Comparison of ENCODE assay signal across 9 cellular contexts in the genomic region with DNA sequence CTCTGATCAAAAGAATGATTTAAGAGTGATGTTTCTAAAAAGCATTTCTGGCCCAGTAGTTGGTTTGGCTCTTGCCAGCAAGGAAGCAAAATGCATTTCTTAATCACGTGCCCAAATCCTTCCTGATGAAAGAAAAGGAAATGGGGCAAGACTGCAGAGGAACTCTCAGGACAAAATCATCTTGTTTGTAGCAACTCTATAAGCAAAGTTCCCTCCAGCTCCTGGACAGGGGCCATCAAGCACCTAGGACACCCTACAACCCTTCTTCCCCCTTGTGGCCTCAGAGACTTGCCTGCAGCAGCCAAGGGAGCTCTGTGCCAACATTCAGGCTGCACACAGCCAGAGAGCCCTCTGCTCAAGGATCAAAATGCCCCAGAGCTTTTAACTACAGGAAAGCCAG.
A peak's percentile ranks its signal among the peaks of the same experiment; 100 is the strongest.
DNase-seq lines count a peak whose midpoint lies in the region; ATAC-seq and TF ChIP-seq lines count a peak whose summit lies in the region.
"Had no signal": no experiment of that assay in that cellular context is flagged by ENCODE, and none has a peak within 500 bp of the region (broad histone marks: within the 10 kb centered on the region; RNA-seq: fewer than 3 reads in every experiment).

No MANE protein-coding gene starts in this region.

- TF ChIP-seq CTCF in thyroid gland (IDR thresholded peaks at IDR 0.05): peak in 2 of 6 experiments; percentile 10 to 30
- TF ChIP-seq CTCF in GM20000 (IDR thresholded peaks at IDR 0.05; ENCODE audit: extremely low read depth, missing control alignments): no peak

- peaks cover 34% of the 10 kb centered on the region for H3K4me1 Mint-ChIP-seq in activated CD4-positive, alpha-beta T cell treated with anti-CD3 and anti-CD28 coated beads, Interleukin-2, amount 10 ng/mL, durations not matched to agents 7 days and 5 days
- peaks cover 17% of the 10 kb centered on the region for H3K4me1 Mint-ChIP-seq in activated CD8-positive, alpha-beta memory T cell treated with anti-CD3 and anti-CD28 coated beads, Interleukin-2, amount 10 ng/mL, durations not matched to agents 7 days and 5 days

- POLR2A ChIA-PET in activated CD4-positive, alpha-beta T cell treated with anti-CD3 and anti-CD28 coated beads, Interleukin-2, amount 10 ng/mL, durations not matched to agents 7 days and 5 days (lab: Charles Lee): no interaction called here

- peak overlapping the region; percentile 63 for H3K27ac Mint-ChIP-seq in activated CD4-positive, alpha-beta T cell treated with anti-CD3 and anti-CD28 coated beads, Interleukin-2, amount 10 ng/mL, durations not matched to agents 7 days and 5 days
- H3K27ac Mint-ChIP-seq in activated CD8-positive, alpha-beta memory T cell treated with anti-CD3 and anti-CD28 coated beads, Interleukin-2, amount 10 ng/mL, durations not matched to agents 7 days and 5 days: no peak overlapping the region

- H3K4me3 Mint-ChIP-seq in activated CD4-positive, alpha-beta T cell treated with anti-CD3 and anti-CD28 coated beads, Interleukin-2, amount 10 ng/mL, durations not matched to agents 7 days and 5 days: no peak overlapping the region
- H3K4me3 Mint-ChIP-seq in activated CD8-positive, alpha-beta memory T cell treated with anti-CD3 and anti-CD28 coated beads, Interleukin-2, amount 10 ng/mL, durations not matched to agents 7 days and 5 days: no peak overlapping the region

- peaks cover 45% of the 10 kb centered on the region for H3K36me3 Mint-ChIP-seq in activated CD4-positive, alpha-beta T cell treated with anti-CD3 and anti-CD28 coated beads, Interleukin-2, amount 10 ng/mL, durations not matched to agents 7 days and 5 days (ENCODE audit: low read depth)
- peaks cover 14% of the 10 kb centered on the region for H3K36me3 Mint-ChIP-seq in activated CD8-positive, alpha-beta memory T cell treated with anti-CD3 and anti-CD28 coated beads, Interleukin-2, amount 10 ng/mL, durations not matched to agents 7 days and 5 days

- H3K27me3 ChIP-seq in right cardiac atrium (ENCODE audit: control insufficient read depth, insufficient read depth) (no peaks in the 10 kb centered on the region), thyroid gland (no peaks in the 10 kb centered on the region)

- WGBS in right cardiac atrium: 4% methylated on average over 1 of the region's 1 CpG
- WGBS in thyroid gland, 2 donors: 3 to 15% methylated on average over 1 of the region's 1 CpG

- H3K27me3 Mint-ChIP-seq in activated CD4-positive, alpha-beta T cell treated with anti-CD3 and anti-CD28 coated beads, Interleukin-2, amount 10 ng/mL, durations not matched to agents 7 days and 5 days: no peaks in the 10 kb centered on the region
- H3K27me3 Mint-ChIP-seq in activated CD8-positive, alpha-beta memory T cell treated with anti-CD3 and anti-CD28 coated beads, Interleukin-2, amount 10 ng/mL, durations not matched to agents 7 days and 5 days: no peaks in the 10 kb centered on the region

- H3K9me3 Mint-ChIP-seq in activated CD4-positive, alpha-beta T cell treated with anti-CD3 and anti-CD28 coated beads, Interleukin-2, amount 10 ng/mL, durations not matched to agents 7 days and 5 days: no peaks in the 10 kb centered on the region
- no peaks in the 10 kb centered on the region for H3K9me3 Mint-ChIP-seq in activated CD8-positive, alpha-beta memory T cell treated with anti-CD3 and anti-CD28 coated beads, Interleukin-2, amount 10 ng/mL, durations not matched to agents 7 days and 5 days (ENCODE audit: low read depth)

- no peak for TF ChIP-seq POLR2A in thyroid gland (IDR thresholded peaks at IDR 0.05)

- DNase-seq in activated CD4-positive, alpha-beta T cell treated with anti-CD3 and anti-CD28 coated beads, Interleukin-2, amount 10 ng/mL, durations not matched to agents 7 days and 5 days: no peak
- DNase-seq in activated CD4-positive, alpha-beta T cell treated with anti-CD3 and anti-CD28 coated beads for 4 hours: no peak
- DNase-seq in amniotic epithelial cell (ENCODE audit: low read depth) (peak; percentile 85), right cardiac atrium (peak; percentile 57 to 82 (median 80)), thyroid gland (peak; percentile 65 to 66), GM20000 (ENCODE audit: low spot score) (no peak)
- no peak for DNase-seq in activated CD8-positive, alpha-beta memory T cell treated with anti-CD3 and anti-CD28 coated beads, Interleukin-2, amount 10 ng/mL, durations not matched to agents 7 days and 5 days
- DNase-seq: DMS53 had no signal

- H3K4me3 ChIP-seq in right cardiac atrium (ENCODE audit: low read length): no peak overlapping the region
- no peak overlapping the region for H3K4me3 ChIP-seq in thyroid gland (replicated peaks in 1 of 3)

- H3K27ac ChIP-seq in right cardiac atrium (ENCODE audit: low read length) (peak overlapping the region; percentile 47), thyroid gland (peak overlapping the region in 2 of 3 donors; percentile 20 to 43)

- H3K4me1 ChIP-seq in right cardiac atrium (ENCODE audit: control insufficient read depth, insufficient read depth, low read length): peaks cover 10% of the 10 kb centered on the region
- H3K4me1 ChIP-seq in thyroid gland: peaks cover 22 to 58% of the 10 kb centered on the region in 2 donors

- H3K9me3 ChIP-seq in right cardiac atrium (ENCODE audit: control insufficient read depth, low read length) (no peaks in the 10 kb centered on the region), thyroid gland (no peaks in the 10 kb centered on the region)

- peaks cover 5 to 6% of the 10 kb centered on the region in 2 donors for H3K36me3 ChIP-seq in thyroid gland

- ATAC-seq in right cardiac atrium (peak; percentile 64 to 73), HG03521 (IDR thresholded peaks at IDR 0.05; ENCODE audit: unreplicated experiment) (no peak)
- ATAC-seq in activated CD8-positive, alpha-beta memory T cell treated with anti-CD3 and anti-CD28 coated beads, Interleukin-2, amount 10 ng/mL, durations not matched to agents 7 days and 5 days: no peak

- intact Hi-C loops in right cardiac atrium (cut with DNase I) (loop anchor here (5.0 to 10.0 kb wide), 5 partner anchors 90 to 275 kb away; no protein-coding TSS in a partner anchor), thyroid gland (cut with DNase I) (loop anchor here (5.0 kb wide), 1 partner anchor 275 kb away; no protein-coding TSS in a partner anchor)

- CTCF ChIA-PET in activated CD4-positive, alpha-beta T cell treated with anti-CD3 and anti-CD28 coated beads, Interleukin-2, amount 10 ng/mL, durations not matched to agents 7 days and 5 days (lab: Charles Lee): interaction anchor here (0.6 to 3.9 kb wide), 17 partner anchors 8 to 264 kb away, joined by 3 to 37 read pairs (median 6); no protein-coding TSS in a partner anchor
- CTCF ChIA-PET in activated CD8-positive, alpha-beta memory T cell treated with anti-CD3 and anti-CD28 coated beads, Interleukin-2, amount 10 ng/mL, durations not matched to agents 7 days and 5 days (lab: Charles Lee): interaction anchor here (0.7 to 11.0 kb wide), 25 partner anchors 9 to 276 kb away, joined by 3 to 140 read pairs (median 4); partner anchors contain the start of genes C1orf216, KIAA0319L and NCDN

Comparison
In these comparisons a context has a peak if more than half of its experiments do, and no peak if none do; other contexts are left out.
1. DNase-seq: peak in amniotic epithelial cell (single experiment), right cardiac atrium (3 of 3) and thyroid gland (2 of 2); none in activated CD4-positive, alpha-beta T cell treated with anti-CD3 and anti-CD28 coated beads, Interleukin-2, amount 10 ng/mL, durations not matched to agents 7 days and 5 days (single experiment), activated CD4-positive, alpha-beta T cell treated with anti-CD3 and anti-CD28 coated beads for 4 hours (0 of 2), GM20000 (single experiment) and activated CD8-positive, alpha-beta memory T cell treated with anti-CD3 and anti-CD28 coated beads, Interleukin-2, amount 10 ng/mL, durations not matched to agents 7 days and 5 days (single experiment).
2. ATAC-seq: peak in right cardiac atrium (2 of 2); none in HG03521 (single experiment) and activated CD8-positive, alpha-beta memory T cell treated with anti-CD3 and anti-CD28 coated beads, Interleukin-2, amount 10 ng/mL, durations not matched to agents 7 days and 5 days (single experiment).